Comparison of ENCODE assay signal across 8 cellular contexts in genomic region chr14:32078794-32079663, GRCh38. TPM values are rescaled to one million over a fixed set of nuclear protein-coding genes. Genes with fewer than 3 reads are reported as not detected.
A peak's percentile ranks its signal among the peaks of the same experiment; 100 is the strongest.
DNase-seq lines count a peak whose midpoint lies in the region; ATAC-seq and TF ChIP-seq lines count a peak whose summit lies in the region.

No MANE protein-coding gene starts in this region.

- H3K27ac ChIP-seq in foreskin keratinocyte (peak overlapping the region; percentile 92), skin epidermis (peak overlapping the region in 3 of 21 experiments; percentile 97 to 99 (median 98))

- ATAC-seq in activated CD4-positive, CD25-positive, alpha-beta regulatory T cell treated with anti-CD3 and anti-CD28 coated beads, Interleukin-2, amount 50 U/mL, for 24 hours: peak; percentile 82 to 85
- ATAC-seq in foreskin keratinocyte (peak; percentile 11), GM18520 (IDR thresholded peaks at IDR 0.05; ENCODE audit: unreplicated experiment) (no peak)

- H3K27me3 ChIP-seq in foreskin keratinocyte: no peaks in the 10 kb centered on the region

- H3K4me1 ChIP-seq in foreskin keratinocyte: peaks cover 29% of the 10 kb centered on the region

- peak overlapping the region; percentile 82 to 100 (median 90) for H3K4me3 ChIP-seq in skin epidermis

- no peak for DNase-seq in activated CD4-positive, CD25-positive, alpha-beta regulatory T cell (lab: John Stamatoyannopoulos, UW)
- DNase-seq in activated CD4-positive, alpha-beta T cell treated with anti-CD3 and anti-CD28 coated beads for 48 hours: peak; percentile 33
- peak; percentile 47 to 71 for DNase-seq in foreskin keratinocyte
- DNase-seq in hippocampal formation (lab: John Stamatoyannopoulos, UW): no peak
- no peak for DNase-seq in NCI-H1105 treated with DMSO at 0.1 percent for 48 hours (lab: John Stamatoyannopoulos, UW)

- TF ChIP-seq CTCF in foreskin keratinocyte (conservative IDR thresholded peaks at IDR 0.05): no peak

RNA-seq across cellular contexts. Expression of gene ARHGAP5, which starts 1.9 kb away (rescaled TPM):
- total RNA-seq in foreskin keratinocyte: 76.4 and 80.7 TPM in 2 replicates
- polyA plus RNA-seq in foreskin keratinocyte: 11.6 and 13.4 TPM in 2 replicates

Comparison
In these comparisons a context has a peak if more than half of its experiments do, and no peak if none do; other contexts are left out.
1. DNase-seq: peak in activated CD4-positive, alpha-beta T cell treated with anti-CD3 and anti-CD28 coated beads for 48 hours (single experiment) and foreskin keratinocyte (2 of 2); none in activated CD4-positive, CD25-positive, alpha-beta regulatory T cell (0 of 4), hippocampal formation (0 of 2) and NCI-H1105 treated with DMSO at 0.1 percent for 48 hours (single experiment).